1 cellular context compared by ENCODE assay signal in genomic region chr15:74422370-74422722, GRCh38.
TF ChIP-seq lines count a peak whose summit lies in the region.

No MANE protein-coding gene starts in this region.

TF ChIP-seq in H1, 55 proteins besides CTCF, POLR2A, EP300 and RAD21:
- no peak for TF ChIP-seq NRF1 (IDR thresholded peaks at IDR 0.05; ENCODE audit: low read depth, low read length)
- no peak for TF ChIP-seq ZNF274 (IDR thresholded peaks at IDR 0.05; ENCODE audit: borderline replicate concordance, extremely low read depth, low read length)
- TF ChIP-seq YY1 (IDR thresholded peaks at IDR 0.05; ENCODE audit: low read depth, low read length): no peak
- TF ChIP-seq HDAC6 (IDR thresholded peaks at IDR 0.05; ENCODE audit: low read depth, low read length): no peak
- no peak for TF ChIP-seq CHD7 (IDR thresholded peaks at IDR 0.05; ENCODE audit: insufficient replicate concordance, low read length)
- no peak for TF ChIP-seq HDAC2 (IDR thresholded peaks at IDR 0.05; ENCODE audit: borderline replicate concordance in 1 of 2, low read depth in 2 of 2, low read length in 2 of 2)
- no peak for TF ChIP-seq JUN (IDR thresholded peaks at IDR 0.05; ENCODE audit: low read depth, low read length)
- TF ChIP-seq CBX5 (IDR thresholded peaks at IDR 0.05; ENCODE audit: low read depth, low read length): no peak
- no peak for TF ChIP-seq RFX5 (IDR thresholded peaks at IDR 0.05; ENCODE audit: borderline replicate concordance, low read depth, low read length)
- TF ChIP-seq RBBP5 (IDR thresholded peaks at IDR 0.05; ENCODE audit: borderline replicate concordance, low read depth, low read length): no peak
- no peak for TF ChIP-seq KDM5A (IDR thresholded peaks at IDR 0.05; ENCODE audit: low read length)
- no peak for TF ChIP-seq EZH2 (IDR thresholded peaks at IDR 0.05; ENCODE audit: low read depth, low read length, severe bottlenecking)
- no peak for TF ChIP-seq BACH1 (IDR thresholded peaks at IDR 0.05; ENCODE audit: low read length)
- TF ChIP-seq CBX8 (IDR thresholded peaks at IDR 0.05; ENCODE audit: borderline replicate concordance, low read depth, low read length): no peak
- TF ChIP-seq SUZ12 (IDR thresholded peaks at IDR 0.05; ENCODE audit: low read length): no peak
- no peak for TF ChIP-seq CHD1 (IDR thresholded peaks at IDR 0.05; ENCODE audit: low read depth, low read length)
- TF ChIP-seq TAF7 (optimal IDR thresholded peaks at IDR 0.05; ENCODE audit: borderline replicate concordance, low read depth, low read length): no peak
- TF ChIP-seq KDM4A (IDR thresholded peaks at IDR 0.05; ENCODE audit: low read depth, low read length, severe bottlenecking): no peak
